In the genomic region with DNA sequence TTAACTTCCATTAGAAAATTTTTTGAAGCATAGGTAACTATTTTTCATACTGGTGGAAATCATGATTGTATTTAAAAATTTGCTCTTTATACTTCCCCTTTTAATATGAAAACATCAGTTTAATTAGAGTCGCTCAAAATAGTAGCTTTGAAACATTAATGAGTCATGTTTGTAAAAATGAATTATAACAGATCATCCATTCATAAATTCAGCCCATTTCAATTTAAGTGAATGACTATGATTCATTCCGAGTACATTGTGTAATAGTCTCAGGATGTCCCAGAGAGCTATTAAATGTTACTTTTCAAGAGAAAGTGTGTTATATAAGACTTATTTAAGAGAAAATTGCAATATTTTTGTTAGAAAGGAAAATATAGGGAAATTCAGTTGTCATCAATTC, we compare ENCODE assay signal across 12 cellular contexts.
DNase-seq lines count a peak whose midpoint lies in the region; ATAC-seq and TF ChIP-seq lines count a peak whose summit lies in the region.
"Had no signal": no experiment of that assay in that cellular context is flagged by ENCODE, and none has a peak within 500 bp of the region (broad histone marks: within the 10 kb centered on the region; RNA-seq: fewer than 3 reads in every experiment).

No MANE protein-coding gene starts in this region.

- no peak overlapping the region for H3K4me3 ChIP-seq in fibroblast of pulmonary artery (replicated peaks; ENCODE audit: low read depth, low read length)
- H3K4me3 ChIP-seq: ascending aorta, stomach had no signal

- intact Hi-C loops in sciatic nerve (cut with DNase I) = no loop called here

- peak; percentile 85 for DNase-seq in ELR (ENCODE audit: low read depth)
- peak; percentile 29 for DNase-seq in RPMI7951 (ENCODE audit: low read depth)
- DNase-seq in fibroblast of pulmonary artery (ENCODE audit: low read depth) = peak; percentile 77
- no peak for DNase-seq in sciatic nerve (ENCODE audit: low spot score)
- DNase-seq in NCI-H446 treated with DMSO at 0.1 percent for 48 hours (lab: John Stamatoyannopoulos, UW) = no peak
- DNase-seq in stimulated activated naive CD4-positive, alpha-beta T cell (lab: John Stamatoyannopoulos, UW) = no peak
- DNase-seq in stimulated activated CD4-positive, alpha-beta T cell treated with anti-CD3 and anti-CD28 coated beads, Interleukin-15, amount 100 ng/mL, for 24 hours = no peak
- DNase-seq in NCI-H2227 (lab: John Stamatoyannopoulos, UW; ENCODE audit: unreplicated experiment) = no peak
- DNase-seq: activated CD4-positive, alpha-beta T cell treated with anti-CD3 and anti-CD28 coated beads, Interleukin-2, amount 50 U/mL, for 1 hour; stomach; T-helper 2 cell had no signal

- ATAC-seq in sciatic nerve = peak; percentile 62

- TF ChIP-seq CTCF in fibroblast of pulmonary artery (IDR thresholded peaks at IDR 0.05; ENCODE audit: low read length, missing control alignments) = no peak

Comparison
In these comparisons a context has a peak if more than half of its experiments do, and no peak if none do; other contexts are left out.
1. DNase-seq: peak in ELR (single experiment), RPMI7951 (single experiment) and fibroblast of pulmonary artery (single experiment); none in sciatic nerve (single experiment), NCI-H446 treated with DMSO at 0.1 percent for 48 hours (single experiment), stimulated activated naive CD4-positive, alpha-beta T cell (0 of 6), stimulated activated CD4-positive, alpha-beta T cell treated with anti-CD3 and anti-CD28 coated beads, Interleukin-15, amount 100 ng/mL, for 24 hours (single experiment) and NCI-H2227 (single experiment).